8 cellular contexts compared by ENCODE assay signal in genomic region chr6:33192105-33192646, GRCh38. TPM values are rescaled to one million over a fixed set of nuclear protein-coding genes. Genes with fewer than 3 reads are reported as not detected.
DNase-seq lines count a peak whose midpoint lies in the region; ATAC-seq and TF ChIP-seq lines count a peak whose summit lies in the region.

COL11A2 (minus strand) TSS chr6:33192467; CDS start chr6:33192240, 227 bp downstream.

- no peak for TF ChIP-seq POLR2A in heart left ventricle (IDR thresholded peaks at IDR 0.05)

- no peak for TF ChIP-seq CTCF in activated B cell treated with CpG ODN at 0.5 μM for 24 hours (IDR thresholded peaks at IDR 0.05)
- TF ChIP-seq CTCF in heart left ventricle (IDR thresholded peaks at IDR 0.05): no peak

- H3K27me3 Mint-ChIP-seq in activated B cell treated with CpG ODN at 0.5 μM for 24 hours: peaks cover 29% of the 10 kb centered on the region

- CTCF ChIA-PET in activated B cell treated with CpG ODN at 0.5 μM for 24 hours (lab: Charles Lee): interaction anchor here (0.6 kb wide), 1 partner anchor 311 kb away, joined by 3 read pairs; no protein-coding TSS in a partner anchor

- DNase-seq in G401 (ENCODE audit: low spot score) (no peak), activated B cell treated with CpG ODN at 0.5 μM for 24 hours (no peak), heart left ventricle (no peak), GM03348 (ENCODE audit: low spot score) (no peak), NK-92 (lab: John Stamatoyannopoulos, UW; ENCODE audit: unreplicated experiment) (no peak), NCI-H1092 treated with DMSO at 0.1 percent for 48 hours (lab: John Stamatoyannopoulos, UW) (no peak)

- POLR2A ChIA-PET in activated B cell treated with CpG ODN at 0.5 μM for 24 hours (lab: Charles Lee): interaction anchor here (0.5 to 1.1 kb wide), 4 partner anchors 8 to 221 kb away, joined by 3 read pairs; partner anchors contain the start of gene RXRB

- peak; percentile 59 for ATAC-seq in activated B cell treated with CpG ODN at 0.5 μM for 24 hours (ENCODE audit: low read depth)
- ATAC-seq in heart left ventricle: peak in 2 of 4 donors; percentile 2 to 8
- no peak for ATAC-seq in GM19324 (IDR thresholded peaks at IDR 0.05; ENCODE audit: low FRiP score, unreplicated experiment)

- intact Hi-C loops in activated B cell treated with CpG ODN at 0.5 μM for 24 hours (cut with micrococcal nuclease) (loop anchor here (2.0 kb wide), 1 partner anchor 17 kb away; the partner anchor contains the start of gene RING1), heart left ventricle (cut with DNase I) (no loop called here)

- H3K4me1 ChIP-seq in heart left ventricle (peaks cover 0 to 40% (median 19%) of the 10 kb centered on the region in 12 donors), rectal smooth muscle tissue (ENCODE audit: control insufficient read depth, insufficient read depth, low read length) (no peaks in the 10 kb centered on the region)

- WGBS in heart left ventricle, 4 donors: 11 to 39% (median 17%) methylated on average over 6 to 35 of the region's 35 CpGs

- H3K27ac ChIP-seq in heart left ventricle (peak within 1 kb of the TSS in 10 of 12 donors; percentile 26 to 81 (median 55)), rectal smooth muscle tissue (ENCODE audit: low read depth, low read length) (peak within 1 kb of the TSS; percentile 37)

- H3K9me3 Mint-ChIP-seq in activated B cell treated with CpG ODN at 0.5 μM for 24 hours: no peaks in the 10 kb centered on the region

- peaks cover 31% of the 10 kb centered on the region for H3K36me3 Mint-ChIP-seq in activated B cell treated with CpG ODN at 0.5 μM for 24 hours (ENCODE audit: low read depth)

- peak within 1 kb of the TSS; percentile 82 for H3K4me3 Mint-ChIP-seq in activated B cell treated with CpG ODN at 0.5 μM for 24 hours

- H3K9me3 ChIP-seq in heart left ventricle: no peaks in the 10 kb centered on the region

- H3K36me3 ChIP-seq in heart left ventricle (peaks cover 0 to 35% (median 32%) of the 10 kb centered on the region in 9 donors), rectal smooth muscle tissue (ENCODE audit: control insufficient read depth, insufficient read depth, low read length) (peaks cover 23% of the 10 kb centered on the region)

- no peak within 1 kb of the TSS for H3K27ac Mint-ChIP-seq in activated B cell treated with CpG ODN at 0.5 μM for 24 hours

- in situ Hi-C loops in G401 (cut with HindIII; ENCODE audit: low sequenced_read_pairs): no loop called here

- H3K27me3 ChIP-seq in heart left ventricle: peaks cover 0 to 21% (median 0%) of the 10 kb centered on the region in 9 donors
- peaks cover 17% of the 10 kb centered on the region for H3K27me3 ChIP-seq in rectal smooth muscle tissue (ENCODE audit: control insufficient read depth, insufficient read depth, low read length)

- peak within 1 kb of the TSS; percentile 6 for H3K9ac ChIP-seq in rectal smooth muscle tissue (ENCODE audit: low read length)

- H3K4me3 ChIP-seq in heart left ventricle (peak within 1 kb of the TSS; percentile 5 to 63 (median 50)), rectal smooth muscle tissue (ENCODE audit: low read length) (peak within 1 kb of the TSS; percentile 45)

- peaks cover 27% of the 10 kb centered on the region for H3K4me1 Mint-ChIP-seq in activated B cell treated with CpG ODN at 0.5 μM for 24 hours

RNA-seq across cellular contexts. Expression of gene COL11A2, which starts in this region (rescaled TPM):
- total RNA-seq in G401 (2014; rRNA removed; shearing (Covaris generic)): 7.0 and 10.4 TPM in 2 replicates
- total RNA-seq in activated B cell treated with CpG ODN at 0.5 μM for 24 hours (0.32 and 0.47 TPM in 2 replicates), heart left ventricle (1 to 10 TPM in 4 of 9 donors, under 1 TPM in 5; 0.42 to 2.3 (median 0.93) TPM)
- polyA plus RNA-seq in heart left ventricle: 1 to 10 TPM in 1 of 2 donors, under 1 TPM in 1; 0.39 to 4.9 TPM

Comparison
In these comparisons a context has a peak if more than half of its experiments do, and no peak if none do; other contexts are left out.
1. Peak in ATAC-seq in activated B cell treated with CpG ODN at 0.5 μM for 24 hours; RNA of the gene not detected or under 1 TPM.